In genomic region chr10:60964257-60965235, GRCh38 we compare ENCODE assay signal across 8 cellular contexts. TPM values are rescaled to one million over a fixed set of nuclear protein-coding genes. Genes with fewer than 3 reads are reported as not detected.
DNase-seq lines count a peak whose midpoint lies in the region; ATAC-seq and TF ChIP-seq lines count a peak whose summit lies in the region.

No MANE protein-coding gene starts in this region.

- CTCF ChIA-PET in AG04449 (lab: Yijun Ruan, JAX) (interaction anchor here (0.8 to 1.3 kb wide), 9 partner anchors 9 to 167 kb away, joined by 3 to 9 read pairs (median 3); no protein-coding TSS in a partner anchor), Panc1 (lab: Charles Lee) (no interaction called here)

- H3K4me3 ChIP-seq in AG04449 (ENCODE audit: low read depth, low read length) (no peak overlapping the region), Panc1 (ENCODE audit: low read depth in 2 of 2, low read length in 2 of 2) (no peak overlapping the region)

- H3K36me3 ChIP-seq in Panc1 (ENCODE audit: control insufficient read depth, insufficient read depth, low read length), result no peaks in the 10 kb centered on the region

- in situ Hi-C loops in Panc1 (cut with HindIII; ENCODE audit: low pct_unique_long_range_greater_than_20kb, low sequenced_read_pairs), result no loop called here

- POLR2A ChIA-PET in AG04449 (lab: Yijun Ruan, JAX), result no interaction called here
- POLR2A ChIA-PET in Panc1 (lab: Charles Lee), result interaction anchor here (0.6 kb wide), 1 partner anchor 32 kb away, joined by 4 read pairs; no protein-coding TSS in a partner anchor

- peaks cover 2% of the 10 kb centered on the region; the same call in 1 of the 2 replicates for H3K27me3 ChIP-seq in Panc1 (ENCODE audit: control insufficient read depth, insufficient read depth, low read length)

- intact Hi-C loops in Panc1 (cut with micrococcal nuclease; ENCODE audit: unreplicated experiment), result loop anchor here (1.0 to 5.0 kb wide), 2 partner anchors 82 to 148 kb away; no protein-coding TSS in a partner anchor
- intact Hi-C loops in cardiac septum (cut with DNase I), result loop anchor here (2.0 to 5.0 kb wide), 3 partner anchors 82 to 318 kb away; no protein-coding TSS in a partner anchor

- H3K27ac ChIP-seq in Panc1 (ENCODE audit: low read length), result no peak overlapping the region

- peaks cover 11% of the 10 kb centered on the region for H3K4me1 ChIP-seq in Panc1 (ENCODE audit: control insufficient read depth, insufficient read depth, low read length)

- TF ChIP-seq CTCF in AG04449 (IDR thresholded peaks at IDR 0.05; ENCODE audit: insufficient read depth, low read length, missing control alignments) (peak; percentile 65), GM12873 (IDR thresholded peaks at IDR 0.05; ENCODE audit: insufficient read depth, low read depth, low read length, missing control alignments) (peak; percentile 79), Panc1 (IDR thresholded peaks at IDR 0.05) (peak; percentile 94)

- no TSS peak for BruUV-seq in Panc1 (replicated peaks; lab: Mats Ljungman, UMichigan)

- H3K9me3 ChIP-seq in Panc1 (ENCODE audit: control insufficient read depth, insufficient read depth, low read depth, low read length), result no peaks in the 10 kb centered on the region

- peak; percentile 51 for DNase-seq in AG04449 (ENCODE audit: low read depth, low spot score)
- DNase-seq in HS-5 (ENCODE audit: low read depth), result peak; percentile 80
- peak; percentile 78 for DNase-seq in Panc1 (ENCODE audit: low read depth, low spot score)
- peak; percentile 62 for DNase-seq in amniotic stem cell (lab: John Stamatoyannopoulos, UW)
- peak; percentile 75 for DNase-seq in cardiac septum (ENCODE audit: low spot score)
- DNase-seq in pons (ENCODE audit: low spot score), result peak; percentile 96

- ATAC-seq in Panc1 (peak; percentile 87), HG03095 (IDR thresholded peaks at IDR 0.05; ENCODE audit: unreplicated experiment) (no peak)

RNA-seq across cellular contexts. Expression of gene RHOBTB1, which starts 20.6 kb away (rescaled TPM):
- total RNA-seq in Panc1 (2021; ENCODE audit: unreplicated experiment) (0.77 TPM), cardiac septum (16.3 TPM)
- 1.9 TPM for polyA plus RNA-seq in Panc1 (2012; ENCODE audit: insufficient read length)
